Comparison of ENCODE assay signal across 15 cellular contexts in genomic region chr1:48093147-48093546, GRCh38.
"Had no signal": no experiment of that assay in that cellular context is flagged by ENCODE, and none has a peak within 500 bp of the region (broad histone marks: within the 10 kb centered on the region; RNA-seq: fewer than 3 reads in every experiment).

No MANE protein-coding gene starts in this region.

- H3K27ac ChIP-seq: coronary artery, foreskin keratinocyte, left lung, neutrophil, pancreas, psoas muscle, thyroid gland had no signal

- H3K36me3 Mint-ChIP-seq: activated naive CD8-positive, alpha-beta T cell treated with anti-CD3 and anti-CD28 coated beads, Interleukin-2, amount 10 ng/mL, durations not matched to agents 7 days and 5 days; natural killer cell treated with Interleukin-12 subunit alpha and Interleukin-12 subunit beta and Interleukin-15 and Interleukin-18, amount 100 ng/mL, for 72 hours had no signal

- H3K27ac Mint-ChIP-seq: activated B cell treated with CpG ODN at 0.5 μM for 24 hours; activated CD4-positive, alpha-beta T cell treated with anti-CD3 and anti-CD28 coated beads for 36 hours; activated naive CD8-positive, alpha-beta T cell treated with anti-CD3 and anti-CD28 coated beads, Interleukin-2, amount 10 ng/mL, durations not matched to agents 7 days and 5 days; activated T-helper 2 cell treated with anti-CD3 and anti-CD28 coated beads, Interferon-gamma antibody, Interleukin-2, Interleukin-4, amounts not matched to agents 10 μg/mL and 5 μg/mL and 100 μg/mL, durations not matched to agents 14 hours and 24 hours and 36 hours; natural killer cell treated with Interleukin-12 subunit alpha and Interleukin-12 subunit beta and Interleukin-15 and Interleukin-18, amount 100 ng/mL, for 72 hours; stimulated activated naive CD8-positive, alpha-beta T cell treated with anti-CD3 and anti-CD28 coated beads, Interleukin-15, Interleukin-2, amounts not matched to agents 100 ng/mL and 50 ng/mL, for 24 hours had no signal

- H3K36me3 ChIP-seq: left lung, neutrophil, pancreas, thyroid gland had no signal

- H3K27me3 ChIP-seq: thyroid gland had no signal

- H3K4me3 ChIP-seq: coronary artery, left lung, lung, pancreas, psoas muscle, thyroid gland had no signal

- H3K9me3 ChIP-seq: left lung, neutrophil, pancreas, psoas muscle, thyroid gland had no signal

- H3K4me3 Mint-ChIP-seq: activated CD4-positive, alpha-beta T cell treated with anti-CD3 and anti-CD28 coated beads for 36 hours had no signal

- H3K4me1 ChIP-seq: foreskin keratinocyte, left lung, pancreas, psoas muscle, thyroid gland had no signal

- H3K9me3 Mint-ChIP-seq: activated B cell treated with CpG ODN at 0.5 μM for 24 hours; activated naive CD8-positive, alpha-beta T cell treated with anti-CD3 and anti-CD28 coated beads, Interleukin-2, amount 10 ng/mL, durations not matched to agents 7 days and 5 days; activated T-cell treated with anti-CD3 and anti-CD28 coated beads, Interleukin-2, amount 50 U/mL, for 4 hours; activated T-helper 2 cell treated with anti-CD3 and anti-CD28 coated beads, Interferon-gamma antibody, Interleukin-2, Interleukin-4, amounts not matched to agents 10 μg/mL and 5 μg/mL and 100 μg/mL, durations not matched to agents 14 hours and 24 hours and 36 hours; natural killer cell treated with Interleukin-12 subunit alpha and Interleukin-12 subunit beta and Interleukin-15 and Interleukin-18, amount 100 ng/mL, for 72 hours; stimulated activated naive CD8-positive, alpha-beta T cell treated with anti-CD3 and anti-CD28 coated beads, Interleukin-15, Interleukin-2, amounts not matched to agents 100 ng/mL and 50 ng/mL, for 24 hours had no signal
